Comparison of ENCODE assay signal across 8 cellular contexts in the genomic region with DNA sequence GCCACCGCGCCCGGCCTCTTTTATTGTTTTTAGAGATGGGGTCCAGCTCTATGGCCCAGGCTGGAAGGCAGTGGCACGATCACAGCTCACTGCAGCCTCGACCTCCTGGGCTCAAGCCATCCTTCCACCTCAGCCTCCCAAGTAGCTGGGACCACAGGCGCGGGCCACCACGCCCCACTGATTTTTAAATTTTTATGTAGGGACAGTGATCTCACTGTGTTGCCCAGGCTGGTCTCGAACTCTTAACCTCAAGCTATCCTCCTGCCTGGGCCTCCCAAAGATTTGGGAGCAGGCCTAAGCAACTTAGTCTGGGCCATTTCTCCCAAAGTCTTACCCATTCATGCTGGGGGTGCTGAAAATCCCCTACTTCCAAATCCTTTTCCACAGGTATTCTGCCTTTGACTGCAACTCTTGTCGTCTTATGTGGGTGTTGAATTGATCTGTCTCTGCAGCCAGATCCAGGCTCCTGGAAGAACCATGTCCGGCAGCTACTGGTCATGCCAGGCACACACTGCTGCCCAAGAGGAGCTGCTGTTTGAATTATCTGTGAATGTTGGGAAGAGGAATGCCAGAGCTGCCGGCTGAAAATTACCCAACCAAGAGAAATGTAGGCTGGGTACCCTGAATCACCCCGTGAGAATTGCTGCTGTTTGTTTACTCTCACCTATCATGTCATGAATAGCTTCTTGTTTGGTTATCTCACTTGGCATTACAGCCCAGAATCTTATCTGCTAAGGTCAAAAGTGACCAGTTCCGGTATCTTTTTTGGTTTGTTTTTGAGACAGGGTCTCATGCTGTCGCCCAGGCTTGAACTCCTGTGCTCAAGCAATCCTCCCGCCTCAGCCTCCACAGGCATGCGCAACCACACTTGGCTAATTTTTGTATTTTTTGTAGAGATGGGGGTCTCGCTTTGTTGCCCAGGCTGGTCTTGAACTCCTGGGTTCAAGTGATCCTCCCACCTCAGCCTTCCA. TPM values are rescaled to one million over a fixed set of nuclear protein-coding genes. Genes with fewer than 3 reads are reported as not detected.
A peak's percentile ranks its signal among the peaks of the same experiment; 100 is the strongest.
DNase-seq lines count a peak whose midpoint lies in the region; ATAC-seq and TF ChIP-seq lines count a peak whose summit lies in the region.

No MANE protein-coding gene starts in this region.

- H3K9me3 ChIP-seq in cardiac muscle cell (ENCODE audit: low read depth) (no peaks in the 10 kb centered on the region), lower lobe of right lung (no peaks in the 10 kb centered on the region), vagina (no peaks in the 10 kb centered on the region)

- TF ChIP-seq CTCF in cardiac muscle cell (IDR thresholded peaks at IDR 0.05; ENCODE audit: low read depth, low read length) (no peak), lower lobe of right lung (IDR thresholded peaks at IDR 0.05) (no peak), vagina (IDR thresholded peaks at IDR 0.05) (no peak)

- peak overlapping the region; percentile 50 for H3K4me3 ChIP-seq in cardiac muscle cell
- H3K4me3 ChIP-seq in lower lobe of right lung: peak overlapping the region; percentile 76
- H3K4me3 ChIP-seq in vagina: peak overlapping the region; percentile 51 to 63

- H3K27ac ChIP-seq in cardiac muscle cell: peak overlapping the region; percentile 93
- peak overlapping the region; percentile 34 for H3K27ac ChIP-seq in adipose tissue (ENCODE audit: low read depth, low read length)
- peak overlapping the region; percentile 93 for H3K27ac ChIP-seq in lower lobe of right lung
- peak overlapping the region; percentile 85 for H3K27ac ChIP-seq in vagina

- ATAC-seq in Right ventricle myocardium superior (ENCODE audit: poor library complexity) (no peak), lower lobe of right lung (no peak), HG02852 (IDR thresholded peaks at IDR 0.05; ENCODE audit: unreplicated experiment) (no peak)

- intact Hi-C loops in Right ventricle myocardium superior (cut with DNase I) (no loop called here), lower lobe of right lung (cut with DNase I) (no loop called here), vagina (cut with DNase I) (no loop called here)

- H3K36me3 ChIP-seq in cardiac muscle cell: peaks cover 25% of the 10 kb centered on the region
- peaks cover 36% of the 10 kb centered on the region for H3K36me3 ChIP-seq in lower lobe of right lung
- H3K36me3 ChIP-seq in vagina: peaks cover 0 to 28% of the 10 kb centered on the region in 2 donors

- H3K4me1 ChIP-seq in cardiac muscle cell (ENCODE audit: low read depth): no peaks in the 10 kb centered on the region
- H3K4me1 ChIP-seq in lower lobe of right lung: peaks cover 8% of the 10 kb centered on the region
- peaks cover 8% of the 10 kb centered on the region for H3K4me1 ChIP-seq in vagina

- H3K27me3 ChIP-seq in cardiac muscle cell: no peaks in the 10 kb centered on the region
- H3K27me3 ChIP-seq in lower lobe of right lung (ENCODE audit: low read depth): no peaks in the 10 kb centered on the region
- no peaks in the 10 kb centered on the region for H3K27me3 ChIP-seq in vagina

- no peak for TF ChIP-seq POLR2A in vagina (IDR thresholded peaks at IDR 0.05)

- 83 to 93% (median 91%) methylated on average over 18 of the region's 18 CpGs for WGBS in adipose tissue, 3 donors

- peak in 1 of 2 donors; percentile 24 for DNase-seq in cardiac muscle cell (ENCODE audit: low read depth in 1 of 2, low spot score in 1 of 2)
- no peak for DNase-seq in Right ventricle myocardium superior
- no peak for DNase-seq in lower lobe of right lung
- DNase-seq in vagina (ENCODE audit: extremely low spot score in 2 of 2): no peak
- no peak for DNase-seq in GDM1 (lab: John Stamatoyannopoulos, UW)
- no peak for DNase-seq in Ammon's horn (ENCODE audit: low spot score)

RNA-seq across cellular contexts. Expression of gene ZDHHC4, which starts 1.1 kb away (rescaled TPM):
- total RNA-seq in cardiac muscle cell (51.7 and 81.3 TPM in 2 replicates), Right ventricle myocardium superior (40.8 TPM), lower lobe of right lung (41.8 TPM), vagina (36.3 TPM)
- polyA plus RNA-seq in cardiac muscle cell (108 and 110 TPM in 2 replicates), adipose tissue (10 to 100 TPM; 44.6 to 53.6 (median 45.3) TPM)

RNA-seq across cellular contexts. Expression of gene INTS15, which starts 11.4 kb away (rescaled TPM):
- 28.5 and 37.8 TPM in 2 replicates for total RNA-seq in cardiac muscle cell
- polyA plus RNA-seq in cardiac muscle cell: 25.9 and 27.0 TPM in 2 replicates
- total RNA-seq in Right ventricle myocardium superior: 15.6 TPM
- 10 to 100 TPM; 14.3 to 25.6 (median 18.7) TPM for polyA plus RNA-seq in adipose tissue
- total RNA-seq in lower lobe of right lung: 33.2 TPM
- 34.4 TPM for total RNA-seq in vagina

RNA-seq across cellular contexts. Expression of gene GRID2IP, which starts 27.1 kb away (rescaled TPM):
- 0.07 and 0.24 TPM in 2 replicates for total RNA-seq in cardiac muscle cell
- polyA plus RNA-seq in cardiac muscle cell: 0.06 and 0.11 TPM in 2 replicates
- total RNA-seq in Right ventricle myocardium superior: not detected
- under 1 TPM; 0.03 to 0.37 (median 0.11) TPM for polyA plus RNA-seq in adipose tissue
- 0.41 TPM for total RNA-seq in lower lobe of right lung
- total RNA-seq in vagina: not detected

RNA-seq across cellular contexts. Expression of gene ZNF853, which starts 37.0 kb away (rescaled TPM):
- total RNA-seq in cardiac muscle cell: 31.3 and 32.2 TPM in 2 replicates
- 16.8 and 20.8 TPM in 2 replicates for polyA plus RNA-seq in cardiac muscle cell
- 10.7 TPM for total RNA-seq in Right ventricle myocardium superior
- 1 to 10 TPM; 1.7 to 2.7 (median 2.0) TPM for polyA plus RNA-seq in adipose tissue
- total RNA-seq in lower lobe of right lung: 4.4 TPM
- 14.0 TPM for total RNA-seq in vagina

RNA-seq across cellular contexts. Expression of gene ZNF316, which starts 58.7 kb away (rescaled TPM):
- 21.3 and 40.6 TPM in 2 replicates for total RNA-seq in cardiac muscle cell
- polyA plus RNA-seq in cardiac muscle cell: 24.9 and 26.6 TPM in 2 replicates
- total RNA-seq in Right ventricle myocardium superior: 16.2 TPM
- polyA plus RNA-seq in adipose tissue: 10 to 100 TPM; 11.1 to 20.4 (median 16.9) TPM
- 43.2 TPM for total RNA-seq in lower lobe of right lung
- total RNA-seq in vagina: 25.5 TPM

Comparison
In these comparisons a context has a peak if more than half of its experiments do, and no peak if none do; other contexts are left out.
1. H3K27ac ChIP-seq: peak in every context shown above with its lines; median percentile 93 in cardiac muscle cell; 93 in lower lobe of right lung; 85 in vagina; 34 in adipose tissue.